17 cellular contexts compared by ENCODE assay signal in genomic region chr12:43310596-43310995, GRCh38.
DNase-seq lines count a peak whose midpoint lies in the region; ATAC-seq and TF ChIP-seq lines count a peak whose summit lies in the region.
"Had no signal": no experiment of that assay in that cellular context is flagged by ENCODE, and none has a peak within 500 bp of the region (broad histone marks: within the 10 kb centered on the region; RNA-seq: fewer than 3 reads in every experiment).

No MANE protein-coding gene starts in this region.

- peak overlapping the region; percentile 97 for H2BK5ac ChIP-seq in IMR-90 (ENCODE audit: low read depth, low read length, poor library complexity, severe bottlenecking)

- H3K27me3 ChIP-seq in AG04450 (ENCODE audit: control insufficient read depth, insufficient read depth, low read length): no peaks in the 10 kb centered on the region
- no peaks in the 10 kb centered on the region for H3K27me3 ChIP-seq in IMR-90 (ENCODE audit: control insufficient read depth, insufficient read depth, low read length)
- H3K27me3 ChIP-seq in osteoblast (ENCODE audit: insufficient read depth, low read length): no peaks in the 10 kb centered on the region
- H3K27me3 ChIP-seq: MG63, Peyer's patch had no signal

- H3K4me2 ChIP-seq in IMR-90 (ENCODE audit: low read depth, low read length): peak overlapping the region; percentile 11; the same call in 1 of the 2 replicates
- no peak overlapping the region for H3K4me2 ChIP-seq in osteoblast (ENCODE audit: insufficient read depth, low read length)
- H3K4me2 ChIP-seq: SK-N-SH had no signal

- TF ChIP-seq POLR2A in IMR-90 (IDR thresholded peaks at IDR 0.05; ENCODE audit: low read depth, low read length): no peak

- dilution Hi-C loops in IMR-90 (cut with HindIII; ENCODE audit: low sequenced_read_pairs, unreplicated experiment): no loop called here

- H4K8ac ChIP-seq in IMR-90 (ENCODE audit: low read depth in 2 of 2, low read length in 2 of 2): peak overlapping the region; percentile 97

- H2AFZ ChIP-seq in IMR-90 (replicated peaks; ENCODE audit: low read length, poor library complexity) (no peak overlapping the region), osteoblast (ENCODE audit: low read length) (no peak overlapping the region)

- peak overlapping the region; percentile 20; the same call in 1 of the 2 replicates for H3K9ac ChIP-seq in IMR-90 (ENCODE audit: low read depth, low read length)
- H3K9ac ChIP-seq: SK-N-SH had no signal

- peak overlapping the region; percentile 99 for H3K18ac ChIP-seq in IMR-90 (ENCODE audit: low read depth, low read length)

- no peaks in the 10 kb centered on the region for H4K20me1 ChIP-seq in IMR-90 (ENCODE audit: insufficient read depth, low read length)
- no peaks in the 10 kb centered on the region for H4K20me1 ChIP-seq in osteoblast (ENCODE audit: insufficient read depth, low read length)

- DNase-seq in AG04450 (ENCODE audit: low read depth, low spot score) (no peak), IMR-90 (no peak), epithelial cell of esophagus (ENCODE audit: low read depth) (peak; percentile 45), osteoblast (ENCODE audit: insufficient read length, low spot score, missing footprints) (no peak), NOMO-1 (lab: John Stamatoyannopoulos, UW; ENCODE audit: unreplicated experiment in 2 of 2) (no peak), HUDEP-2 (lab: John Stamatoyannopoulos, UW; ENCODE audit: unreplicated experiment in 76 of 76) (no peak)
- DNase-seq: DMS 273 treated with DMSO at 0.1 percent for 48 hours, MG63, NCI-H1092, NCI-H1694, NCI-H510A treated with DMSO at 0.1 percent for 48 hours, Peyer's patch, SK-N-SH had no signal

- intact Hi-C loops in IMR-90 (cut with micrococcal nuclease): no loop called here

- H3K4me3 ChIP-seq in AG04450 (ENCODE audit: low read depth, low read length) (no peak overlapping the region), IMR-90 (ENCODE audit: insufficient read depth, low read depth, low read length) (no peak overlapping the region), epithelial cell of esophagus (ENCODE audit: low read length) (no peak overlapping the region), osteoblast (ENCODE audit: insufficient read depth, low read length) (no peak overlapping the region)
- H3K4me3 ChIP-seq: MG63, Peyer's patch had no signal

- BruUV-seq in IMR-90 (replicated peaks; lab: Mats Ljungman, UMichigan): TSS peak; percentile 98

- peak overlapping the region; percentile 68 for H2AK9ac ChIP-seq in IMR-90 (replicated peaks; ENCODE audit: low read depth, low read length, poor library complexity)

- peak overlapping the region; percentile 98 for H3K27ac ChIP-seq in AG04450 (ENCODE audit: low read depth, low read length)
- H3K27ac ChIP-seq in IMR-90 (ENCODE audit: insufficient read depth, low read length): peak overlapping the region; percentile 93
- H3K27ac ChIP-seq in osteoblast (ENCODE audit: low read depth, low read length): peak overlapping the region; percentile 85
- H3K27ac ChIP-seq: C4-2B, Peyer's patch had no signal

- peak overlapping the region; percentile 97 for H3K23ac ChIP-seq in IMR-90 (ENCODE audit: low read depth, low read length)

- TF ChIP-seq RAD21 in IMR-90 (IDR thresholded peaks at IDR 0.05; ENCODE audit: low read length): no peak

- peak overlapping the region; percentile 94 for H2BK20ac ChIP-seq in IMR-90 (ENCODE audit: low read depth, low read length)

- H3K9me3 ChIP-seq in AG04450 (ENCODE audit: control insufficient read depth, insufficient read depth, low read length): no peaks in the 10 kb centered on the region
- H3K9me3 ChIP-seq in IMR-90 (ENCODE audit: control insufficient read depth, insufficient read depth, low read length): no peaks in the 10 kb centered on the region
- no peaks in the 10 kb centered on the region for H3K9me3 ChIP-seq in osteoblast (ENCODE audit: low read depth, low read length)
- H3K9me3 ChIP-seq: Peyer's patch, SK-N-SH had no signal

- peaks cover 3% of the 10 kb centered on the region; the same call in 1 of the 2 replicates for H3K9me1 ChIP-seq in IMR-90 (ENCODE audit: insufficient read depth, low read length)

- H2BK15ac ChIP-seq in IMR-90 (ENCODE audit: low read depth, low read length): peak overlapping the region; percentile 94

- H2BK120ac ChIP-seq in IMR-90 (ENCODE audit: low read depth, low read length): peak overlapping the region; percentile 94

- H3K56ac ChIP-seq in IMR-90 (ENCODE audit: extremely low read depth, insufficient read depth, low read length): peak overlapping the region; percentile 95

- H3K14ac ChIP-seq in IMR-90 (replicated peaks; ENCODE audit: low read depth, low read length): peak overlapping the region; percentile 75

- H4K5ac ChIP-seq in IMR-90 (ENCODE audit: low read depth, low read length): peak overlapping the region; percentile 100

- in situ Hi-C loops in IMR-90 (cut with MboI; ENCODE audit: low sequenced_read_pairs): no loop called here

- H3K79me1 ChIP-seq in IMR-90 (ENCODE audit: low read depth in 1 of 2, low read length in 2 of 2): no peaks in the 10 kb centered on the region

- peak overlapping the region; percentile 90 for H2AK5ac ChIP-seq in IMR-90 (ENCODE audit: low read depth, low read length)

- POLR2A ChIA-PET in AG04450 (lab: Yijun Ruan, JAX): interaction anchor here (1.2 to 1.4 kb wide), 2 partner anchors 15 to 22 kb away, joined by 3 to 6 read pairs; no protein-coding TSS in a partner anchor
- POLR2A ChIA-PET in IMR-90 (lab: Charles Lee; ENCODE audit: unreplicated experiment): no interaction called here

- H3K79me2 ChIP-seq in osteoblast (ENCODE audit: insufficient read depth, low read length): no peaks in the 10 kb centered on the region

- ATAC-seq in IMR-90 (ENCODE audit: low read depth) (no peak), HG02852 (IDR thresholded peaks at IDR 0.05; ENCODE audit: unreplicated experiment) (no peak), GM21528 (IDR thresholded peaks at IDR 0.05; ENCODE audit: low FRiP score, unreplicated experiment) (no peak)
- ATAC-seq: Right ventricle myocardium inferior had no signal

- peak overlapping the region; percentile 94 for H3K4ac ChIP-seq in IMR-90 (ENCODE audit: low read depth, low read length)

- H4K91ac ChIP-seq in IMR-90 (ENCODE audit: insufficient read depth, low read depth, low read length): peak overlapping the region; percentile 98

- peaks cover 22% of the 10 kb centered on the region for H3K4me1 ChIP-seq in IMR-90 (ENCODE audit: control insufficient read depth, insufficient read depth, low read length)
- peaks cover 45% of the 10 kb centered on the region for H3K4me1 ChIP-seq in osteoblast (ENCODE audit: insufficient read depth, low read length)
- H3K4me1 ChIP-seq: Peyer's patch had no signal

- H3K36me3 ChIP-seq in IMR-90 (ENCODE audit: control insufficient read depth, insufficient read depth, low read length) (no peaks in the 10 kb centered on the region), osteoblast (ENCODE audit: insufficient read depth, low read length) (no peaks in the 10 kb centered on the region)
- H3K36me3 ChIP-seq: MG63, Peyer's patch had no signal

- no peak for TF ChIP-seq CTCF in AG04450 (IDR thresholded peaks at IDR 0.05; ENCODE audit: low read depth, low read length)
- no peak for TF ChIP-seq CTCF in IMR-90 (conservative IDR thresholded peaks at IDR 0.05; ENCODE audit: low read depth, low read length)
- no peak for TF ChIP-seq CTCF in epithelial cell of esophagus (IDR thresholded peaks at IDR 0.05; ENCODE audit: insufficient read depth, low read depth, low read length, missing control alignments)
- TF ChIP-seq CTCF in osteoblast (IDR thresholded peaks at IDR 0.05; ENCODE audit: extremely low read depth, low read depth, low read length): no peak

- CTCF ChIA-PET in AG04450 (lab: Charles Lee): no interaction called here
- CTCF ChIA-PET in IMR-90 (lab: Yijun Ruan, JAX): interaction anchor here (1.3 kb wide), 1 partner anchor 28 kb away, joined by 3 read pairs; no protein-coding TSS in a partner anchor

TF ChIP-seq in IMR-90, 13 proteins besides CTCF, POLR2A, EP300 and RAD21:
- no peak for TF ChIP-seq RCOR1 (IDR thresholded peaks at IDR 0.05; ENCODE audit: insufficient replicate concordance, low read length)
- TF ChIP-seq CHD1 (IDR thresholded peaks at IDR 0.05; ENCODE audit: low read depth, low read length): no peak
- no peak for TF ChIP-seq MAZ (IDR thresholded peaks at IDR 0.05; ENCODE audit: borderline replicate concordance, low read depth, low read length)
- no peak for TF ChIP-seq FOS (IDR thresholded peaks at IDR 0.05; ENCODE audit: low read depth, low read length)
- TF ChIP-seq MAFK (IDR thresholded peaks at IDR 0.05; ENCODE audit: low read depth, low read length): no peak
- TF ChIP-seq RFX5 (IDR thresholded peaks at IDR 0.05; ENCODE audit: low read depth, low read length): no peak
- TF ChIP-seq NFE2L2 (IDR thresholded peaks at IDR 0.05; ENCODE audit: low read depth, low read length): no peak
- TF ChIP-seq USF2 (IDR thresholded peaks at IDR 0.05; ENCODE audit: low read depth, low read length): no peak
- no peak for TF ChIP-seq MXI1 (IDR thresholded peaks at IDR 0.05; ENCODE audit: borderline replicate concordance, low read depth, low read length)
- TF ChIP-seq ELK1 (IDR thresholded peaks at IDR 0.05; ENCODE audit: borderline replicate concordance, low read depth, low read length): no peak
- no peak for TF ChIP-seq BHLHE40 (IDR thresholded peaks at IDR 0.05; ENCODE audit: low read depth, low read length)
- TF ChIP-seq CEBPB (IDR thresholded peaks at IDR 0.05; ENCODE audit: low read depth, low read length): no peak
- no peak for TF ChIP-seq SMC3 (IDR thresholded peaks at IDR 0.05; ENCODE audit: low read depth, low read length)
